ENCODE assay signal across 8 cellular contexts in genomic region chr3:52238193-52238760, GRCh38. TPM values are rescaled to one million over a fixed set of nuclear protein-coding genes. Genes with fewer than 3 reads are reported as not detected.
DNase-seq lines count a peak whose midpoint lies in the region; ATAC-seq and TF ChIP-seq lines count a peak whose summit lies in the region.

No MANE protein-coding gene starts in this region.

- WGBS in ectodermal cell, 2 experiments: 18 to 26% methylated on average over 11 of the region's 11 CpGs

- no peaks in the 10 kb centered on the region for H3K27me3 Mint-ChIP-seq in activated naive CD4-positive, alpha-beta T cell treated with anti-CD3 and anti-CD28 coated beads, Interleukin-2, amount 10 ng/mL, durations not matched to agents 7 days and 5 days
- H3K27me3 Mint-ChIP-seq in nephron progenitor cell (ENCODE audit: low read depth, poor library complexity): peaks cover 12% of the 10 kb centered on the region

- TF ChIP-seq CTCF in OCI-LY7 (conservative IDR thresholded peaks at IDR 0.05; ENCODE audit: low read length) (no peak), nephron progenitor cell (IDR thresholded peaks at IDR 0.05) (no peak)

- no peaks in the 10 kb centered on the region for H3K9me2 ChIP-seq in OCI-LY7 (ENCODE audit: insufficient read depth, low read length)

- peak overlapping the region; percentile 47 for H3K27ac ChIP-seq in OCI-LY7 (ENCODE audit: low read depth, low read length, poor library complexity, severe bottlenecking)
- H3K27ac ChIP-seq in ectodermal cell (ENCODE audit: insufficient read depth, low read depth, low read length, poor library complexity, severe bottlenecking): no peak overlapping the region

- H3K36me3 ChIP-seq in OCI-LY7 (ENCODE audit: insufficient read depth, low read length) (peaks cover 12% of the 10 kb centered on the region; the same call in 1 of the 2 replicates), ectodermal cell (ENCODE audit: control insufficient read depth, insufficient read depth, low read length) (no peaks in the 10 kb centered on the region)

- peak overlapping the region; percentile 92 for H3K27ac Mint-ChIP-seq in activated naive CD4-positive, alpha-beta T cell treated with anti-CD3 and anti-CD28 coated beads, Interleukin-2, amount 10 ng/mL, durations not matched to agents 7 days and 5 days
- H3K27ac Mint-ChIP-seq in nephron progenitor cell: no peak overlapping the region

- H3K27me3 ChIP-seq in ectodermal cell (ENCODE audit: control insufficient read depth, insufficient read depth, low read length, poor library complexity, severe bottlenecking): no peaks in the 10 kb centered on the region

- H3K4me3 Mint-ChIP-seq in activated naive CD4-positive, alpha-beta T cell treated with anti-CD3 and anti-CD28 coated beads, Interleukin-2, amount 10 ng/mL, durations not matched to agents 7 days and 5 days: peak overlapping the region; percentile 96
- peak overlapping the region; percentile 91 for H3K4me3 Mint-ChIP-seq in nephron progenitor cell

- no peaks in the 10 kb centered on the region for H3K9me3 Mint-ChIP-seq in activated naive CD4-positive, alpha-beta T cell treated with anti-CD3 and anti-CD28 coated beads, Interleukin-2, amount 10 ng/mL, durations not matched to agents 7 days and 5 days
- peaks cover 4% of the 10 kb centered on the region for H3K9me3 Mint-ChIP-seq in nephron progenitor cell

- H3K4me1 Mint-ChIP-seq in activated naive CD4-positive, alpha-beta T cell treated with anti-CD3 and anti-CD28 coated beads, Interleukin-2, amount 10 ng/mL, durations not matched to agents 7 days and 5 days: peaks cover 77% of the 10 kb centered on the region
- H3K4me1 Mint-ChIP-seq in nephron progenitor cell: peaks cover 52% of the 10 kb centered on the region

- TSS peak; percentile 80 for BruUV-seq in OCI-LY7 (replicated peaks; lab: Mats Ljungman, UMichigan)

- POLR2A ChIA-PET in OCI-LY7 (lab: Charles Lee): interaction anchor here (0.6 to 2.8 kb wide), 9 partner anchors 13 to 84 kb away, joined by 3 to 27 read pairs (median 3); partner anchors contain the start of gene TLR9

- ATAC-seq in HG03469 (IDR thresholded peaks at IDR 0.05; ENCODE audit: unreplicated experiment): no peak

- H3K4me2 ChIP-seq in OCI-LY7 (ENCODE audit: low read length): peak overlapping the region; percentile 73

- H4K20me1 ChIP-seq in OCI-LY7 (ENCODE audit: insufficient read depth, low read length): no peaks in the 10 kb centered on the region

- H3K4me1 ChIP-seq in OCI-LY7 (ENCODE audit: insufficient read depth, low read length, poor library complexity, severe bottlenecking) (peaks cover 29% of the 10 kb centered on the region), ectodermal cell (ENCODE audit: control insufficient read depth, insufficient read depth, low read length) (peaks cover 10% of the 10 kb centered on the region)

- intact Hi-C loops in OCI-LY7 (cut with micrococcal nuclease; ENCODE audit: unreplicated experiment): no loop called here

- peak; percentile 22 for DNase-seq in activated naive CD4-positive, alpha-beta T cell treated with anti-CD3 and anti-CD28 coated beads, Interleukin-2, amount 10 ng/mL, durations not matched to agents 7 days and 5 days
- no peak for DNase-seq in activated naive CD4-positive, alpha-beta T cell (lab: John Stamatoyannopoulos, UW)
- DNase-seq in OCI-LY7 (ENCODE audit: low spot score): no peak
- DNase-seq in nephron progenitor cell: no peak
- DNase-seq in NCI-H748 (lab: John Stamatoyannopoulos, UW; ENCODE audit: unreplicated experiment): no peak
- no peak for DNase-seq in NCI-H1436 treated with DMSO at 0.1 percent for 48 hours (lab: John Stamatoyannopoulos, UW)

- H2AFZ ChIP-seq in OCI-LY7 (ENCODE audit: low read length): peak overlapping the region; percentile 80; the same call in 1 of the 2 replicates

- peaks cover 37% of the 10 kb centered on the region for H3K36me3 Mint-ChIP-seq in activated naive CD4-positive, alpha-beta T cell treated with anti-CD3 and anti-CD28 coated beads, Interleukin-2, amount 10 ng/mL, durations not matched to agents 7 days and 5 days
- H3K36me3 Mint-ChIP-seq in nephron progenitor cell (ENCODE audit: low read depth): peaks cover 7% of the 10 kb centered on the region

- no peaks in the 10 kb centered on the region for H3K9me3 ChIP-seq in OCI-LY7 (ENCODE audit: low read length)
- H3K9me3 ChIP-seq in ectodermal cell (ENCODE audit: control insufficient read depth, low read length): no peaks in the 10 kb centered on the region

- CTCF ChIA-PET in activated naive CD4-positive, alpha-beta T cell treated with anti-CD3 and anti-CD28 coated beads, Interleukin-2, amount 10 ng/mL, durations not matched to agents 7 days and 5 days (lab: Charles Lee): interaction anchor here (0.9 to 10.0 kb wide), 5 partner anchors 14 to 101 kb away, joined by 5 to 106 read pairs (median 9); partner anchors contain the start of gene WDR82
- CTCF ChIA-PET in OCI-LY7 (lab: Charles Lee; ENCODE audit: unreplicated experiment): interaction anchor here (0.8 to 2.8 kb wide), 2 partner anchors 13 to 40 kb away, joined by 3 to 8 read pairs; partner anchors contain the start of genes TLR9 and WDR82

- peaks cover 22% of the 10 kb centered on the region; the same call in 1 of the 2 replicates for H3K79me2 ChIP-seq in OCI-LY7 (ENCODE audit: insufficient read depth, low read depth, low read length)

- peak overlapping the region; percentile 81 for H3K4me3 ChIP-seq in OCI-LY7 (ENCODE audit: low read depth, low read length, poor library complexity, severe bottlenecking)
- peak overlapping the region; percentile 72 for H3K4me3 ChIP-seq in ectodermal cell (ENCODE audit: insufficient read depth, low read depth, low read length)

RNA-seq across cellular contexts. Expression of gene TWF2, which starts 0.7 kb away (rescaled TPM):
- 40.0 and 52.8 TPM in 2 replicates for total RNA-seq in OCI-LY7 (2014; rRNA removed; shearing (Covaris generic))
- total RNA-seq in OCI-LY7 (2022): 60.2 and 64.9 TPM in 2 replicates
- polyA plus RNA-seq in ectodermal cell (2013, experiment 1 of 4): 30.8 TPM
- 30.2 TPM for polyA plus RNA-seq in ectodermal cell (2013, experiment 2 of 4)
- polyA plus RNA-seq in ectodermal cell (2013, experiment 3 of 4): 26.3 TPM
- 28.1 TPM for polyA plus RNA-seq in ectodermal cell (2013, experiment 4 of 4)

RNA-seq across cellular contexts. Expression of gene PPM1M, which starts 7.3 kb away (rescaled TPM):
- total RNA-seq in OCI-LY7 (2014; rRNA removed; shearing (Covaris generic)): 1.1 and 4.4 TPM in 2 replicates
- 13.8 and 15.6 TPM in 2 replicates for total RNA-seq in OCI-LY7 (2022)
- 7.9 TPM for polyA plus RNA-seq in ectodermal cell (2013, experiment 1 of 4)
- polyA plus RNA-seq in ectodermal cell (2013, experiment 2 of 4): 5.7 TPM
- 4.7 TPM for polyA plus RNA-seq in ectodermal cell (2013, experiment 3 of 4)
- 6.0 TPM for polyA plus RNA-seq in ectodermal cell (2013, experiment 4 of 4)

RNA-seq across cellular contexts. Expression of gene TLR9, which starts 12.8 kb away (rescaled TPM):
- 0.51 and 1.7 TPM in 2 replicates for total RNA-seq in OCI-LY7 (2014; rRNA removed; shearing (Covaris generic))
- 3.7 and 9.0 TPM in 2 replicates for total RNA-seq in OCI-LY7 (2022)
- polyA plus RNA-seq in ectodermal cell (2013, experiment 1 of 4): not detected
- polyA plus RNA-seq in ectodermal cell (2013, experiment 2 of 4): 0.05 TPM
- polyA plus RNA-seq in ectodermal cell (2013, experiment 3 of 4): not detected
- polyA plus RNA-seq in ectodermal cell (2013, experiment 4 of 4): not detected

RNA-seq across cellular contexts. Expression of gene WDR82, which starts 40.2 kb away (rescaled TPM):
- 27.8 and 38.5 TPM in 2 replicates for total RNA-seq in OCI-LY7 (2014; rRNA removed; shearing (Covaris generic))
- total RNA-seq in OCI-LY7 (2022): 66.2 and 67.9 TPM in 2 replicates
- polyA plus RNA-seq in ectodermal cell (2013, experiment 1 of 4): 72.7 TPM
- 77.4 TPM for polyA plus RNA-seq in ectodermal cell (2013, experiment 2 of 4)
- 58.3 TPM for polyA plus RNA-seq in ectodermal cell (2013, experiment 3 of 4)
- 62.3 TPM for polyA plus RNA-seq in ectodermal cell (2013, experiment 4 of 4)

RNA-seq across cellular contexts. Expression of gene ALAS1, which starts 40.3 kb away (rescaled TPM):
- 24.5 and 34.4 TPM in 2 replicates for total RNA-seq in OCI-LY7 (2014; rRNA removed; shearing (Covaris generic))
- total RNA-seq in OCI-LY7 (2022): 43.3 and 43.6 TPM in 2 replicates
- polyA plus RNA-seq in ectodermal cell (2013, experiment 1 of 4): 43.3 TPM
- 44.3 TPM for polyA plus RNA-seq in ectodermal cell (2013, experiment 2 of 4)
- 45.4 TPM for polyA plus RNA-seq in ectodermal cell (2013, experiment 3 of 4)
- polyA plus RNA-seq in ectodermal cell (2013, experiment 4 of 4): 50.7 TPM
